24 cellular contexts compared by ENCODE assay signal in genomic region chr18:58929206-58929605, GRCh38.
DNase-seq lines count a peak whose midpoint lies in the region; ATAC-seq and TF ChIP-seq lines count a peak whose summit lies in the region.
"Had no signal": no experiment of that assay in that cellular context is flagged by ENCODE, and none has a peak within 500 bp of the region (broad histone marks: within the 10 kb centered on the region; RNA-seq: fewer than 3 reads in every experiment).

No MANE protein-coding gene starts in this region.

- TF ChIP-seq CTCF in GM23338 (conservative IDR thresholded peaks at IDR 0.05; ENCODE audit: low read depth in 2 of 2) (no peak), SU-DHL-6 (IDR thresholded peaks at IDR 0.05; ENCODE audit: insufficient read depth, low read length, poor library complexity, severe bottlenecking) (no peak), fibroblast of lung (conservative IDR thresholded peaks at IDR 0.05 in 1 of 2, IDR thresholded peaks at IDR 0.05 in 1 of 2; ENCODE audit: low read depth in 1 of 2, low read length in 2 of 2) (no peak), spleen (IDR thresholded peaks at IDR 0.05 in 8 of 11, conservative IDR thresholded peaks at IDR 0.05 in 3 of 11) (no peak), upper lobe of right lung (IDR thresholded peaks at IDR 0.05) (no peak)

- WGBS in spleen, 5 donors: 79 to 86% (median 83%) methylated on average over 6 of the region's 6 CpGs

- peaks cover 12% of the 10 kb centered on the region for H4K20me1 ChIP-seq in GM23338 (replicated peaks; ENCODE audit: insufficient read depth)
- peaks cover 25% of the 10 kb centered on the region; the same call in 1 of the 2 replicates for H4K20me1 ChIP-seq in SU-DHL-6 (ENCODE audit: low read depth, low read length)
- H4K20me1 ChIP-seq in fibroblast of lung (ENCODE audit: control insufficient read depth, extremely low read depth, insufficient read depth, low read length): no peaks in the 10 kb centered on the region

- peaks cover 6% of the 10 kb centered on the region; the same call in 1 of the 3 replicates for H3K9me3 Mint-ChIP-seq in GM23338
- H3K9me3 Mint-ChIP-seq: activated naive CD4-positive, alpha-beta T cell treated with anti-CD3 and anti-CD28 coated beads, Interleukin-2, amount 50 U/mL, for 72 hours; activated T-helper 17 cell treated with anti-CD3 and anti-CD28 coated beads, Interleukin-2, amount 50 U/mL, for 72 hours; T-helper 2 cell treated with Interferon-gamma antibody and Interleukin-4, amounts not matched to agents 5 μg/mL and 100 μg/mL, for 36 hours had no signal

- H3K4me3 ChIP-seq in GM23338 (no peak overlapping the region), SU-DHL-6 (ENCODE audit: insufficient read depth, low read length, poor library complexity, severe bottlenecking) (no peak overlapping the region), fibroblast of lung (replicated peaks in 1 of 4; ENCODE audit: control extremely low read depth in 1 of 4, insufficient read depth in 1 of 4, low read depth in 3 of 4, low read length in 4 of 4) (no peak overlapping the region), spleen (no peak overlapping the region), upper lobe of right lung (no peak overlapping the region)
- H3K4me3 ChIP-seq: GM12878 had no signal

- H3K79me2 ChIP-seq in GM23338 (replicated peaks; ENCODE audit: insufficient read depth) (peaks cover 100% of the 10 kb centered on the region), SU-DHL-6 (ENCODE audit: insufficient read depth, low read length) (peaks cover 100% of the 10 kb centered on the region), fibroblast of lung (ENCODE audit: control insufficient read depth, insufficient read depth, low read length) (peaks cover 7% of the 10 kb centered on the region)

- H2AFZ ChIP-seq in GM23338: no peak overlapping the region
- no peak overlapping the region for H2AFZ ChIP-seq in SU-DHL-6 (ENCODE audit: low read depth, low read length, severe bottlenecking)
- H2AFZ ChIP-seq in fibroblast of lung (ENCODE audit: low read length): no peak overlapping the region

- no peak for TF ChIP-seq POLR2A in spleen (IDR thresholded peaks at IDR 0.05)

- peaks cover 46% of the 10 kb centered on the region for H3K36me3 Mint-ChIP-seq in GM23338 (ENCODE audit: low read depth)
- H3K36me3 Mint-ChIP-seq: activated naive CD4-positive, alpha-beta T cell treated with anti-CD3 and anti-CD28 coated beads, Interleukin-2, amount 50 U/mL, for 72 hours had no signal

- peak overlapping the region; percentile 62 for H3K4me2 ChIP-seq in GM23338
- H3K4me2 ChIP-seq in SU-DHL-6 (ENCODE audit: low read depth, low read length, poor library complexity, severe bottlenecking): no peak overlapping the region
- peak overlapping the region; percentile 54 for H3K4me2 ChIP-seq in fibroblast of lung (ENCODE audit: extremely low read depth, insufficient read depth, low read length)

- H3K9me2 ChIP-seq in GM23338 (ENCODE audit: insufficient read depth): no peaks in the 10 kb centered on the region
- H3K9me2 ChIP-seq in SU-DHL-6 (replicated peaks; ENCODE audit: insufficient read depth, low read length): no peaks in the 10 kb centered on the region

- peak overlapping the region; percentile 58 for H3K27ac Mint-ChIP-seq in GM23338
- H3K27ac Mint-ChIP-seq: activated naive CD4-positive, alpha-beta T cell treated with anti-CD3 and anti-CD28 coated beads, Interleukin-2, amount 50 U/mL, for 72 hours; activated T-helper 17 cell treated with anti-CD3 and anti-CD28 coated beads, Interleukin-2, amount 50 U/mL, for 72 hours; T-helper 2 cell treated with Interferon-gamma antibody and Interleukin-4, amounts not matched to agents 5 μg/mL and 100 μg/mL, for 36 hours had no signal

- H3K27ac ChIP-seq in GM23338 (ENCODE audit: low read depth): peak overlapping the region; percentile 82
- peak overlapping the region; percentile 23; the same call in 1 of the 2 replicates for H3K27ac ChIP-seq in SU-DHL-6 (ENCODE audit: low read depth, low read length)
- H3K27ac ChIP-seq in fibroblast of lung (ENCODE audit: insufficient read depth, low read length): peak overlapping the region; percentile 6
- H3K27ac ChIP-seq in spleen: peak overlapping the region in 5 of 8 donors; percentile 10 to 56 (median 25)
- H3K27ac ChIP-seq in upper lobe of right lung: no peak overlapping the region
- H3K27ac ChIP-seq: C4-2B, foreskin keratinocyte, RWPE1, WERI-Rb-1 had no signal

- H3K9ac ChIP-seq in SU-DHL-6 (ENCODE audit: low read length) (no peak overlapping the region), fibroblast of lung (ENCODE audit: insufficient read depth, low read length) (no peak overlapping the region)

- H3K4me1 ChIP-seq in GM23338 (ENCODE audit: insufficient read depth) (peaks cover 63% of the 10 kb centered on the region), fibroblast of lung (ENCODE audit: control insufficient read depth, extremely low read depth, insufficient read depth, low read length) (peaks cover 3% of the 10 kb centered on the region), spleen (peaks cover 0 to 28% (median 12%) of the 10 kb centered on the region in 6 donors), upper lobe of right lung (peaks cover 19% of the 10 kb centered on the region)
- H3K4me1 ChIP-seq: foreskin keratinocyte had no signal

- no peak overlapping the region for H3K4me3 Mint-ChIP-seq in GM23338
- H3K4me3 Mint-ChIP-seq: activated T-helper 17 cell treated with anti-CD3 and anti-CD28 coated beads, Interleukin-2, amount 50 U/mL, for 72 hours; T-helper 2 cell treated with Interferon-gamma antibody and Interleukin-4, amounts not matched to agents 5 μg/mL and 100 μg/mL, for 36 hours had no signal

- DNase-seq in GM23338 (ENCODE audit: low spot score) (no peak), fibroblast of lung (ENCODE audit: low read depth in 2 of 2) (no peak), spleen (no peak), upper lobe of right lung (no peak), glomerular visceral epithelial cell (ENCODE audit: extremely low spot score) (no peak)
- DNase-seq: activated CD4-positive, alpha-beta T cell treated with anti-CD3 and anti-CD28 coated beads, Interleukin-2, amount 50 U/mL, for 4 hours; activated CD8-positive, alpha-beta memory T cell treated with anti-CD3 and anti-CD28 coated beads, Interleukin-2, amount 50 U/mL, for 4 hours; central memory CD4-positive, alpha-beta T cell; DND-41; foreskin keratinocyte; NCI-H1694 treated with DMSO at 0.1 percent for 48 hours; NCI-H2171 treated with DMSO at 0.1 percent for 48 hours; NCI-H526 treated with DMSO at 0.1 percent for 48 hours; posterior cingulate gyrus; WERI-Rb-1 had no signal

- peaks cover 72% of the 10 kb centered on the region for H3K4me1 Mint-ChIP-seq in GM23338
- H3K4me1 Mint-ChIP-seq: activated T-helper 17 cell treated with anti-CD3 and anti-CD28 coated beads, Interleukin-2, amount 50 U/mL, for 72 hours had no signal

- H3K27me3 Mint-ChIP-seq in GM23338 (ENCODE audit: insufficient read depth, low read depth, poor library complexity): peaks cover 5% of the 10 kb centered on the region

- 0 out of 2 replicates have a peak, but pooled peaks cover 9% of the 10 kb centered on the region for H3K36me3 ChIP-seq in GM23338 (ENCODE audit: insufficient read depth)
- peaks cover 44% of the 10 kb centered on the region; the same call in 1 of the 2 replicates for H3K36me3 ChIP-seq in SU-DHL-6 (ENCODE audit: low read length)
- no peaks in the 10 kb centered on the region for H3K36me3 ChIP-seq in fibroblast of lung (ENCODE audit: control insufficient read depth, insufficient read depth, low read length)
- peaks cover 0 to 17% (median under 1%) of the 10 kb centered on the region in 6 donors for H3K36me3 ChIP-seq in spleen
- no peaks in the 10 kb centered on the region for H3K36me3 ChIP-seq in upper lobe of right lung

- no peaks in the 10 kb centered on the region for H3K9me3 ChIP-seq in SU-DHL-6 (ENCODE audit: insufficient read depth, low read length)
- H3K9me3 ChIP-seq in fibroblast of lung (ENCODE audit: control insufficient read depth, insufficient read depth, low read depth, low read length): no peaks in the 10 kb centered on the region
- H3K9me3 ChIP-seq in spleen: peaks cover 0 to 13% (median 8%) of the 10 kb centered on the region in 8 donors
- no peaks in the 10 kb centered on the region for H3K9me3 ChIP-seq in upper lobe of right lung

- H3F3A ChIP-seq in GM23338 (replicated peaks; ENCODE audit: low read depth) (peaks cover 16% of the 10 kb centered on the region; the same call in 1 of the 2 replicates), SU-DHL-6 (ENCODE audit: insufficient read depth) (peaks cover 26% of the 10 kb centered on the region; the same call in 1 of the 2 replicates)

- H3K27me3 ChIP-seq in GM23338 (ENCODE audit: insufficient read depth) (no peaks in the 10 kb centered on the region), SU-DHL-6 (ENCODE audit: low read length) (no peaks in the 10 kb centered on the region), fibroblast of lung (ENCODE audit: control insufficient read depth, insufficient read depth, low read length) (no peaks in the 10 kb centered on the region), spleen (replicated peaks in 1 of 7) (no peaks in the 10 kb centered on the region), upper lobe of right lung (no peaks in the 10 kb centered on the region)
- H3K27me3 ChIP-seq: foreskin keratinocyte had no signal

- intact Hi-C loops in spleen (cut with DNase I; ENCODE audit: low total_unique reads): no loop called here
- intact Hi-C loops in upper lobe of right lung (cut with DNase I): no loop called here

- ATAC-seq in GM23338 (no peak), HG03520 (IDR thresholded peaks at IDR 0.05; ENCODE audit: unreplicated experiment) (no peak), upper lobe of right lung (no peak)
- ATAC-seq: activated naive CD4-positive, alpha-beta T cell treated with anti-CD3 and anti-CD28 coated beads, Interleukin-2, amount 50 U/mL, for 72 hours; activated T-helper 17 cell treated with anti-CD3 and anti-CD28 coated beads, Interleukin-2, amount 50 U/mL, for 72 hours; foreskin keratinocyte; SK-N-SH treated with all-trans-retinoic acid at 6 μM for 48 hours had no signal

TF ChIP-seq in GM23338, 12 proteins besides CTCF, POLR2A, EP300 and RAD21:
- TF ChIP-seq CREB1 (CRISPR knock-in tag; IDR thresholded peaks at IDR 0.05; ENCODE audit: low read depth) (no peak), EZH2 (IDR thresholded peaks at IDR 0.05; ENCODE audit: low read depth, unreplicated experiment) (no peak), ZNF331 (CRISPR knock-in tag; IDR thresholded peaks at IDR 0.05; ENCODE audit: low read depth) (no peak), EZH2phosphoT487 (IDR thresholded peaks at IDR 0.05; ENCODE audit: unreplicated experiment) (no peak), JUNB (IDR thresholded peaks at IDR 0.05; ENCODE audit: unreplicated experiment) (no peak), ZNF114 (CRISPR knock-in tag; IDR thresholded peaks at IDR 0.05) (no peak)
